ENCODE assay signal across 15 cellular contexts in genomic region chr1:155038602-155039307, GRCh38. TPM values are rescaled to one million over a fixed set of nuclear protein-coding genes. Genes with fewer than 3 reads are reported as not detected.
DNase-seq lines count a peak whose midpoint lies in the region; ATAC-seq, FAIRE-seq and TF ChIP-seq lines count a peak whose summit lies in the region.
"Had no signal": no experiment of that assay in that cellular context is flagged by ENCODE, and none has a peak within 500 bp of the region (broad histone marks: within the 10 kb centered on the region; RNA-seq: fewer than 3 reads in every experiment).

No MANE protein-coding gene starts in this region.

- H3K4me1 ChIP-seq in right lobe of liver (peaks cover 0 to 21% (median 6%) of the 10 kb centered on the region in 4 donors), BE2C (no peaks in the 10 kb centered on the region)

- H3K36me3 Mint-ChIP-seq in Calu3 (ENCODE audit: insufficient read depth, unreplicated experiment): no peaks in the 10 kb centered on the region
- H3K36me3 Mint-ChIP-seq: stimulated activated effector memory CD8-positive, alpha-beta T cell treated with anti-CD3 and anti-CD28 coated beads, Interleukin-12 subunit alpha, Interleukin-12 subunit beta, amount 100 ng/mL, for 72 hours had no signal

- H3K4me3 ChIP-seq in bronchial epithelial cell (ENCODE audit: low read depth, low read length) (no peak overlapping the region), right lobe of liver (no peak overlapping the region), BE2C (ENCODE audit: low read depth, low read length) (no peak overlapping the region)
- H3K4me3 ChIP-seq: coronary artery had no signal

- H3K9me3 ChIP-seq in right lobe of liver (no peaks in the 10 kb centered on the region), BE2C (no peaks in the 10 kb centered on the region)

- no peak overlapping the region for H3K4me3 Mint-ChIP-seq in Calu3 (ENCODE audit: low read depth, unreplicated experiment)
- H3K4me3 Mint-ChIP-seq: stimulated activated effector memory CD8-positive, alpha-beta T cell treated with anti-CD3 and anti-CD28 coated beads, Interleukin-12 subunit alpha, Interleukin-12 subunit beta, amount 100 ng/mL, for 72 hours had no signal

- CTCF ChIA-PET in Calu3 (lab: Charles Lee): interaction anchor here (1.0 kb wide), 1 partner anchor 19 kb away, joined by 3 read pairs; no protein-coding TSS in a partner anchor

- H3K27me3 ChIP-seq in bronchial epithelial cell (ENCODE audit: control insufficient read depth, insufficient read depth, low read length) (no peaks in the 10 kb centered on the region), right lobe of liver (no peaks in the 10 kb centered on the region), BE2C (no peaks in the 10 kb centered on the region)

- no peak for TF ChIP-seq POLR2A in right lobe of liver (IDR thresholded peaks at IDR 0.05)

- peak overlapping the region; percentile 82 for H3K27ac ChIP-seq in 22Rv1
- H3K27ac ChIP-seq in right lobe of liver: no peak overlapping the region
- H3K27ac ChIP-seq: coronary artery had no signal

- TF ChIP-seq CTCF in 22Rv1 (IDR thresholded peaks at IDR 0.05) (no peak), bronchial epithelial cell (IDR thresholded peaks at IDR 0.05; ENCODE audit: insufficient read depth, low read length, severe bottlenecking) (no peak), right lobe of liver (IDR thresholded peaks at IDR 0.05) (no peak), BE2C (IDR thresholded peaks at IDR 0.05; ENCODE audit: low read depth, low read length) (no peak), Calu3 (IDR thresholded peaks at IDR 0.05; ENCODE audit: unreplicated experiment) (no peak)

- peak; percentile 50 to 71 (median 62) for ATAC-seq in right lobe of liver
- ATAC-seq in HG03159 (IDR thresholded peaks at IDR 0.05; ENCODE audit: unreplicated experiment): no peak
- ATAC-seq: stimulated activated effector memory CD8-positive, alpha-beta T cell treated with anti-CD3 and anti-CD28 coated beads, Interleukin-12 subunit alpha, Interleukin-12 subunit beta, amount 100 ng/mL, for 72 hours had no signal

- no TSS peak for BruUV-seq in Calu3 (replicated peaks; lab: Mats Ljungman, UMichigan)

- intact Hi-C loops in right lobe of liver (cut with DNase I): no loop called here
- intact Hi-C loops in Calu3 (cut with micrococcal nuclease; ENCODE audit: unreplicated experiment): no loop called here

- H3K27me3 Mint-ChIP-seq in Calu3 (ENCODE audit: unreplicated experiment): peaks cover 17% of the 10 kb centered on the region

- no peaks in the 10 kb centered on the region for H3K9me3 Mint-ChIP-seq in Calu3 (ENCODE audit: low read depth, unreplicated experiment)
- H3K9me3 Mint-ChIP-seq: stimulated activated effector memory CD8-positive, alpha-beta T cell treated with anti-CD3 and anti-CD28 coated beads, Interleukin-12 subunit alpha, Interleukin-12 subunit beta, amount 100 ng/mL, for 72 hours had no signal

- 41% methylated on average over 8 of the region's 8 CpGs for WGBS in right lobe of liver (ENCODE audit: insufficient coverage, low coverage, low lambda C conversion rate, missing lambda C conversion rate)

- DNase-seq in HT1080 (ENCODE audit: low read depth) (peak; percentile 56), bronchial epithelial cell (ENCODE audit: low read depth) (peak; percentile 96), right lobe of liver (no peak), BE2C (no peak), pons (ENCODE audit: low spot score) (no peak), Calu3 (no peak)
- DNase-seq: activated CD4-positive, alpha-beta T cell treated with anti-CD3 and anti-CD28 coated beads, Interleukin-2, amount 50 U/mL, for 1 hour; activated gamma-delta T cell treated with Interleukin-2 at 50 U/mL for 16 hours; hippocampal formation; Kasumi-1; NCI-H69 had no signal

- H3K36me3 ChIP-seq in bronchial epithelial cell (ENCODE audit: control insufficient read depth, insufficient read depth, low read length) (no peaks in the 10 kb centered on the region), right lobe of liver (no peaks in the 10 kb centered on the region), BE2C (no peaks in the 10 kb centered on the region)

- peak; percentile 99 for FAIRE-seq in bronchial epithelial cell (lab: Jason Lieb, UNC)

- H3K4me1 Mint-ChIP-seq in Calu3 (ENCODE audit: low read depth, unreplicated experiment): peaks cover 22% of the 10 kb centered on the region
- H3K4me1 Mint-ChIP-seq: stimulated activated effector memory CD8-positive, alpha-beta T cell treated with anti-CD3 and anti-CD28 coated beads, Interleukin-12 subunit alpha, Interleukin-12 subunit beta, amount 100 ng/mL, for 72 hours had no signal

- no peak overlapping the region for H3K27ac Mint-ChIP-seq in Calu3 (ENCODE audit: unreplicated experiment)
- H3K27ac Mint-ChIP-seq: stimulated activated effector memory CD8-positive, alpha-beta T cell treated with anti-CD3 and anti-CD28 coated beads, Interleukin-12 subunit alpha, Interleukin-12 subunit beta, amount 100 ng/mL, for 72 hours had no signal

RNA-seq across cellular contexts. Expression of gene DCST1, which starts 5.1 kb away (rescaled TPM):
- 0.17 TPM in 1 of 2 replicates, not detected in the other for total RNA-seq in HT1080 (2014; rRNA removed; shearing (Covaris generic))
- not detected in 2 replicates for polyA plus RNA-seq in HT1080 (2015; cell fraction: cytosol; rRNA removed)
- not detected in 2 replicates for polyA plus RNA-seq in HT1080 (2015; cell fraction: nucleus; rRNA removed)
- total RNA-seq in bronchial epithelial cell (not detected in 2 replicates), right lobe of liver (not detected), Calu3 (2022) (0.17 TPM in 1 of 2 replicates, not detected in the other)
- not detected for polyA plus RNA-seq in BE2C (2012; ENCODE audit: insufficient read depth, insufficient read length, low read depth)

RNA-seq across cellular contexts. Expression of gene DCST2, which starts 5.2 kb away (rescaled TPM):
- 0.03 TPM in 1 of 2 replicates, not detected in the other for total RNA-seq in HT1080 (2014; rRNA removed; shearing (Covaris generic))
- 0.03 TPM in 1 of 2 replicates, not detected in the other for polyA plus RNA-seq in HT1080 (2015; cell fraction: cytosol; rRNA removed)
- polyA plus RNA-seq in HT1080 (2015; cell fraction: nucleus; rRNA removed): 0.16 and 0.49 TPM in 2 replicates
- under 0.01 and 0.13 TPM in 2 replicates for total RNA-seq in bronchial epithelial cell
- 1 to 10 TPM in 1 of 6 experiments, under 1 TPM in 4, not detected in 1; 0.72 to 1.4 (median 0.81) TPM for total RNA-seq in right lobe of liver
- 0.28 TPM for polyA plus RNA-seq in BE2C (2012; ENCODE audit: insufficient read depth, insufficient read length, low read depth)
- total RNA-seq in Calu3 (2022): 1.4 and 1.5 TPM in 2 replicates

RNA-seq across cellular contexts. Expression of gene ADAM15, which starts 12.4 kb away (rescaled TPM):
- 198 and 262 TPM in 2 replicates for total RNA-seq in HT1080 (2014; rRNA removed; shearing (Covaris generic))
- polyA plus RNA-seq in HT1080 (2015; cell fraction: cytosol; rRNA removed): 184 and 202 TPM in 2 replicates
- 134 and 171 TPM in 2 replicates for polyA plus RNA-seq in HT1080 (2015; cell fraction: nucleus; rRNA removed)
- 181 and 322 TPM in 2 replicates for total RNA-seq in bronchial epithelial cell
- total RNA-seq in right lobe of liver: 10 to 100 TPM; 16.2 to 33.9 (median 26.4) TPM
- 95.5 TPM for polyA plus RNA-seq in BE2C (2012; ENCODE audit: insufficient read depth, insufficient read length, low read depth)
- total RNA-seq in Calu3 (2022): 99.1 and 103 TPM in 2 replicates

RNA-seq across cellular contexts. Expression of gene EFNA4, which starts 24.8 kb away (rescaled TPM):
- 8.4 and 11.0 TPM in 2 replicates for total RNA-seq in HT1080 (2014; rRNA removed; shearing (Covaris generic))
- 3.6 and 5.9 TPM in 2 replicates for polyA plus RNA-seq in HT1080 (2015; cell fraction: cytosol; rRNA removed)
- 3.1 and 4.2 TPM in 2 replicates for polyA plus RNA-seq in HT1080 (2015; cell fraction: nucleus; rRNA removed)
- total RNA-seq in bronchial epithelial cell (8.7 and 12.9 TPM in 2 replicates), right lobe of liver (1 to 10 TPM; 2.3 to 6.4 (median 3.0) TPM), Calu3 (2022) (12.6 and 13.9 TPM in 2 replicates)
- polyA plus RNA-seq in BE2C (2012; ENCODE audit: insufficient read depth, insufficient read length, low read depth): not detected

RNA-seq across cellular contexts. Expression of gene ZBTB7B, which starts 36.2 kb away (rescaled TPM):
- total RNA-seq in HT1080 (2014; rRNA removed; shearing (Covaris generic)): 18.9 and 22.2 TPM in 2 replicates
- 11.7 and 13.2 TPM in 2 replicates for polyA plus RNA-seq in HT1080 (2015; cell fraction: cytosol; rRNA removed)
- 29.6 and 31.6 TPM in 2 replicates for polyA plus RNA-seq in HT1080 (2015; cell fraction: nucleus; rRNA removed)
- total RNA-seq in bronchial epithelial cell (46.1 and 112 TPM in 2 replicates), right lobe of liver (10 to 100 TPM; 35.0 to 83.8 (median 38.8) TPM), Calu3 (2022) (64.7 and 64.9 TPM in 2 replicates)
- 62.8 TPM for polyA plus RNA-seq in BE2C (2012; ENCODE audit: insufficient read depth, insufficient read length, low read depth)

Comparison
In these comparisons a context has a peak if more than half of its experiments do, and no peak if none do; other contexts are left out.
1. DNase-seq: peak in HT1080 (single experiment) and bronchial epithelial cell (single experiment); none in right lobe of liver (0 of 3), BE2C (single experiment), pons (single experiment) and Calu3 (single experiment).